Comparison of ENCODE assay signal across 8 cellular contexts in genomic region chr9:15299374-15299939, GRCh38. TPM values are rescaled to one million over a fixed set of nuclear protein-coding genes. Genes with fewer than 3 reads are reported as not detected.
DNase-seq lines count a peak whose midpoint lies in the region; ATAC-seq and TF ChIP-seq lines count a peak whose summit lies in the region.

No MANE protein-coding gene starts in this region.

- H3K27ac Mint-ChIP-seq in stimulated activated naive CD8-positive, alpha-beta T cell treated with anti-CD3 and anti-CD28 coated beads, Interleukin-15, amount 100 ng/mL, for 72 hours = peak overlapping the region; percentile 95 to 96

- H3K4me1 ChIP-seq in gastroesophageal sphincter (peaks cover 7 to 30% (median 13%) of the 10 kb centered on the region in 3 donors), GM23248 (ENCODE audit: insufficient read depth) (peaks cover 28% of the 10 kb centered on the region)

- ATAC-seq in GM21619 (IDR thresholded peaks at IDR 0.05; ENCODE audit: unreplicated experiment) = peak; percentile 87
- peak; percentile 93 for ATAC-seq in stimulated activated naive CD8-positive, alpha-beta T cell treated with anti-CD3 and anti-CD28 coated beads, Interleukin-15, amount 100 ng/mL, for 72 hours
- ATAC-seq in gastroesophageal sphincter = no peak

- H3K9ac ChIP-seq in GM23248 = no peak overlapping the region

- H3K4me2 ChIP-seq in GM23248 (ENCODE audit: unreplicated experiment) = no peak overlapping the region

- H3K4me3 Mint-ChIP-seq in stimulated activated naive CD8-positive, alpha-beta T cell treated with anti-CD3 and anti-CD28 coated beads, Interleukin-15, amount 100 ng/mL, for 72 hours = peak overlapping the region; percentile 72 to 73

- H2AFZ ChIP-seq in GM23248 = no peak overlapping the region

- TF ChIP-seq CTCF in gastroesophageal sphincter (IDR thresholded peaks at IDR 0.05) = no peak

- H3K27ac ChIP-seq in gastroesophageal sphincter (no peak overlapping the region), GM23248 (no peak overlapping the region)

- DNase-seq in CMK (ENCODE audit: low read depth) (peak; percentile 44), T follicular helper cell (ENCODE audit: low read depth) (peak; percentile 16), NCI-H2081 (lab: John Stamatoyannopoulos, UW) (no peak), GM23248 (no peak)
- DNase-seq in central memory CD4-positive, alpha-beta T cell = peak; percentile 71
- peak; percentile 52 to 74 for DNase-seq in stimulated activated naive CD8-positive, alpha-beta T cell treated with anti-CD3 and anti-CD28 coated beads, Interleukin-15, amount 100 ng/mL, for 72 hours

- peaks cover 31% of the 10 kb centered on the region for H3F3A ChIP-seq in GM23248 (ENCODE audit: insufficient read depth)

- in situ Hi-C loops in GM23248 (cut with MboI) = no loop called here

- TF ChIP-seq EP300 in gastroesophageal sphincter (IDR thresholded peaks at IDR 0.05) = no peak

- TF ChIP-seq POLR2A in gastroesophageal sphincter (IDR thresholded peaks at IDR 0.05) = no peak

- H3K4me3 ChIP-seq in gastroesophageal sphincter (no peak overlapping the region), GM23248 (no peak overlapping the region)

- H3K9me3 ChIP-seq in gastroesophageal sphincter = no peaks in the 10 kb centered on the region
- H3K9me3 ChIP-seq in GM23248 (ENCODE audit: low read depth) = no peaks in the 10 kb centered on the region

- no peaks in the 10 kb centered on the region for H4K20me1 ChIP-seq in GM23248 (ENCODE audit: insufficient read depth)

- H3K79me2 ChIP-seq in GM23248 (ENCODE audit: insufficient read depth) = peaks cover 74% of the 10 kb centered on the region

- WGBS in gastroesophageal sphincter (ENCODE audit: low coverage in 1 of 2), 2 donors = 83 to 98% methylated on average over 4 of the region's 6 CpGs
- 93 to 97% methylated on average over 6 of the region's 6 CpGs for WGBS in GM23248 (ENCODE audit: low coverage in 1 of 2, low lambda C conversion rate in 2 of 2, missing lambda C conversion rate in 2 of 2), 2 experiments

- H3K36me3 ChIP-seq in gastroesophageal sphincter (peaks cover 0 to 6% of the 10 kb centered on the region in 2 donors), GM23248 (ENCODE audit: low read depth) (no peaks in the 10 kb centered on the region)

- no peaks in the 10 kb centered on the region for H3K27me3 Mint-ChIP-seq in stimulated activated naive CD8-positive, alpha-beta T cell treated with anti-CD3 and anti-CD28 coated beads, Interleukin-15, amount 100 ng/mL, for 72 hours

- no peaks in the 10 kb centered on the region for H3K9me2 ChIP-seq in GM23248 (ENCODE audit: insufficient read depth)

- H3K27me3 ChIP-seq in gastroesophageal sphincter (no peaks in the 10 kb centered on the region), GM23248 (replicated peaks; ENCODE audit: insufficient read depth) (no peaks in the 10 kb centered on the region)

- H3K9me3 Mint-ChIP-seq in stimulated activated naive CD8-positive, alpha-beta T cell treated with anti-CD3 and anti-CD28 coated beads, Interleukin-15, amount 100 ng/mL, for 72 hours = peaks cover 13 to 16% of the 10 kb centered on the region in 2 donors

- H3K4me1 Mint-ChIP-seq in stimulated activated naive CD8-positive, alpha-beta T cell treated with anti-CD3 and anti-CD28 coated beads, Interleukin-15, amount 100 ng/mL, for 72 hours = peaks cover 73% of the 10 kb centered on the region

RNA-seq across cellular contexts. Expression of gene TTC39B, which starts 7.6 kb away (rescaled TPM):
- 10 to 100 TPM in 3 of 4 donors, 1 to 10 TPM in 1; 9.0 to 15.4 (median 11.8) TPM for total RNA-seq in gastroesophageal sphincter
- total RNA-seq in GM23248 (2014; rRNA removed; shearing (Covaris generic)) = 8.6 and 10.9 TPM in 2 replicates
- 5.2 and 6.3 TPM in 2 replicates for polyA plus RNA-seq in GM23248 (2016; fragmentation: Nextera tagmentation; extraction: Ambion mirVana)

Comparison
In these comparisons a context has a peak if more than half of its experiments do, and no peak if none do; other contexts are left out.
1. DNase-seq: peak in CMK (single experiment), T follicular helper cell (single experiment), central memory CD4-positive, alpha-beta T cell (single experiment) and stimulated activated naive CD8-positive, alpha-beta T cell treated with anti-CD3 and anti-CD28 coated beads, Interleukin-15, amount 100 ng/mL, for 72 hours (2 of 2); none in NCI-H2081 (0 of 2) and GM23248 (single experiment).